Comparison of ENCODE assay signal across 16 cellular contexts in genomic region chr9:129455151-129455995, GRCh38.
A peak's percentile ranks its signal among the peaks of the same experiment; 100 is the strongest.
DNase-seq lines count a peak whose midpoint lies in the region; TF ChIP-seq lines count a peak whose summit lies in the region.
"Had no signal": no experiment of that assay in that cellular context is flagged by ENCODE, and none has a peak within 500 bp of the region (broad histone marks: within the 10 kb centered on the region; RNA-seq: fewer than 3 reads in every experiment).

No MANE protein-coding gene starts in this region.

- H3K79me1 ChIP-seq in neuronal stem cell (ENCODE audit: low read depth, low read length): no peaks in the 10 kb centered on the region

- H3K4me1 Mint-ChIP-seq in Caco-2 (ENCODE audit: low read depth, unreplicated experiment): peaks cover 6% of the 10 kb centered on the region

- TF ChIP-seq CTCF in thyroid gland (IDR thresholded peaks at IDR 0.05) (no peak), Caco-2 (IDR thresholded peaks at IDR 0.05; ENCODE audit: insufficient read depth in 1 of 2, low read depth in 1 of 2, low read length in 1 of 2, severe bottlenecking in 1 of 2, unreplicated experiment in 1 of 2) (no peak)

- POLR2A ChIA-PET in Caco-2 (lab: Charles Lee): no interaction called here

- H2BK15ac ChIP-seq in neuronal stem cell (ENCODE audit: low read length): peak overlapping the region; percentile 61

- H4K8ac ChIP-seq in neuronal stem cell (ENCODE audit: low read depth, low read length): no peak overlapping the region

- no peak overlapping the region for H2BK5ac ChIP-seq in neuronal stem cell (ENCODE audit: low read length)

- no peaks in the 10 kb centered on the region for H3K27me3 Mint-ChIP-seq in Caco-2 (ENCODE audit: insufficient read depth, unreplicated experiment)

- no peak overlapping the region for H3K4me3 Mint-ChIP-seq in Caco-2 (ENCODE audit: unreplicated experiment)
- H3K4me3 Mint-ChIP-seq: neural crest cell had no signal

- intact Hi-C loops in thyroid gland (cut with DNase I): no loop called here
- intact Hi-C loops in Caco-2 (cut with micrococcal nuclease; ENCODE audit: unreplicated experiment): no loop called here

- H3K4me3 ChIP-seq in GM23248: no peak overlapping the region
- no peak overlapping the region for H3K4me3 ChIP-seq in neuronal stem cell (ENCODE audit: low read length in 2 of 2)
- no peak overlapping the region for H3K4me3 ChIP-seq in thyroid gland (replicated peaks in 1 of 3)
- H3K4me3 ChIP-seq in Caco-2 (ENCODE audit: low read depth, low read length): no peak overlapping the region
- H3K4me3 ChIP-seq: left lung, skin epidermis had no signal

- no peak overlapping the region for H3K14ac ChIP-seq in neuronal stem cell (ENCODE audit: low read length)

- WGBS in GM23248 (ENCODE audit: low coverage in 1 of 2, low lambda C conversion rate in 2 of 2, missing lambda C conversion rate in 2 of 2), 2 experiments: 46 to 49% methylated on average over 18 to 20 of the region's 20 CpGs
- no CpG with 5 or more reads among the region's 20 CpGs for WGBS in neuronal stem cell (ENCODE audit: extremely low coverage in 2 of 2, insufficient read length in 2 of 2, insufficient replicate concordance in 1 of 2), 2 donors
- 68 to 74% methylated on average over 13 to 14 of the region's 20 CpGs for WGBS in thyroid gland, 2 donors

- no peak overlapping the region for H3K27ac Mint-ChIP-seq in Caco-2 (ENCODE audit: unreplicated experiment)

- no TSS peak for BruUV-seq in Caco-2 (replicated peaks; lab: Mats Ljungman, UMichigan)

- H3K27me3 ChIP-seq in GM23248 (replicated peaks; ENCODE audit: insufficient read depth) (no peaks in the 10 kb centered on the region), neuronal stem cell (ENCODE audit: control insufficient read depth in 3 of 3, insufficient read depth in 3 of 3, low read depth in 1 of 3, low read length in 3 of 3) (no peaks in the 10 kb centered on the region), thyroid gland (no peaks in the 10 kb centered on the region), Caco-2 (replicated peaks; ENCODE audit: control insufficient read depth, insufficient read depth, low read length) (no peaks in the 10 kb centered on the region)
- H3K27me3 ChIP-seq: left lung had no signal

- no peaks in the 10 kb centered on the region for H3K36me3 Mint-ChIP-seq in Caco-2 (ENCODE audit: insufficient read depth, unreplicated experiment)

- no peaks in the 10 kb centered on the region for H3F3A ChIP-seq in GM23248 (ENCODE audit: insufficient read depth)

- no peak overlapping the region for H2BK12ac ChIP-seq in neuronal stem cell (ENCODE audit: low read length)

- peak overlapping the region; percentile 18 for H3K23ac ChIP-seq in neuronal stem cell (ENCODE audit: low read depth, low read length, poor library complexity)

- peaks cover 23% of the 10 kb centered on the region for H3K4me1 ChIP-seq in GM23248 (ENCODE audit: insufficient read depth)
- H3K4me1 ChIP-seq in neuronal stem cell (ENCODE audit: control insufficient read depth in 2 of 2, insufficient read depth in 1 of 2, low read depth in 1 of 2, low read length in 2 of 2): peaks cover 28 to 42% of the 10 kb centered on the region in 2 donors
- peaks cover 25 to 38% of the 10 kb centered on the region in 2 donors for H3K4me1 ChIP-seq in thyroid gland
- H3K4me1 ChIP-seq in Caco-2: peaks cover 23% of the 10 kb centered on the region

- H3K9ac ChIP-seq in GM23248 (no peak overlapping the region), neuronal stem cell (ENCODE audit: low read depth, low read length, poor library complexity) (no peak overlapping the region)

- no peaks in the 10 kb centered on the region for H3K9me2 ChIP-seq in GM23248 (ENCODE audit: insufficient read depth)

- in situ Hi-C loops in GM23248 (cut with MboI): no loop called here

- no peak for TF ChIP-seq POLR2A in thyroid gland (IDR thresholded peaks at IDR 0.05)

- H2BK120ac ChIP-seq in neuronal stem cell (ENCODE audit: low read depth, low read length): peak overlapping the region; percentile 18

- H4K20me1 ChIP-seq in GM23248 (ENCODE audit: insufficient read depth): no peaks in the 10 kb centered on the region

- no peak overlapping the region for H3K27ac ChIP-seq in GM23248
- H3K27ac ChIP-seq in neuronal stem cell (replicated peaks; ENCODE audit: low read length): no peak overlapping the region
- no peak overlapping the region for H3K27ac ChIP-seq in thyroid gland
- H3K27ac ChIP-seq: 22Rv1, left lung, skin epidermis had no signal

- H2AK5ac ChIP-seq in neuronal stem cell (ENCODE audit: low read depth, low read length): peak overlapping the region; percentile 82

- no peaks in the 10 kb centered on the region for H3K36me3 ChIP-seq in GM23248 (ENCODE audit: low read depth)
- H3K36me3 ChIP-seq in neuronal stem cell (replicated peaks in 1 of 2; ENCODE audit: control insufficient read depth in 2 of 2, insufficient read depth in 2 of 2, low read length in 2 of 2): no peaks in the 10 kb centered on the region
- no peaks in the 10 kb centered on the region for H3K36me3 ChIP-seq in thyroid gland
- H3K36me3 ChIP-seq in Caco-2 (ENCODE audit: control insufficient read depth, insufficient read depth, low read length): no peaks in the 10 kb centered on the region
- H3K36me3 ChIP-seq: left lung had no signal

- DNase-seq in DMS79 treated with DMSO at 0.1 percent for 48 hours (lab: John Stamatoyannopoulos, UW) (peak; percentile 43), DMS79 (lab: John Stamatoyannopoulos, UW) (no peak), GM23248 (peak; percentile 45), astrocyte of the hippocampus (ENCODE audit: low read depth, low spot score) (peak; percentile 31), neuronal stem cell (ENCODE audit: low spot score) (no peak), activated gamma-delta T cell (lab: John Stamatoyannopoulos, UW) (no peak), thyroid gland (no peak), Caco-2 (no peak)
- DNase-seq: activated CD8-positive, alpha-beta memory T cell treated with anti-CD3 and anti-CD28 coated beads for 24 hours; activated naive CD4-positive, alpha-beta T cell treated with anti-CD3 and anti-CD28 coated beads, Interleukin-2, amount 50 U/mL, for 16 hours; cerebellar nuclear complex; NCI-H1105 treated with DMSO at 0.1 percent for 48 hours had no signal

- H2AFZ ChIP-seq in GM23248 (peak overlapping the region; percentile 58; the same call in 1 of the 2 replicates), neuronal stem cell (ENCODE audit: low read length) (peak overlapping the region; percentile 66)

- no peak overlapping the region for H4K91ac ChIP-seq in neuronal stem cell (ENCODE audit: low read depth, low read length, poor library complexity)

- H3K9me3 ChIP-seq in GM23248 (ENCODE audit: low read depth) (no peaks in the 10 kb centered on the region), neuronal stem cell (replicated peaks in 1 of 2; ENCODE audit: control insufficient read depth in 2 of 2, insufficient read depth in 1 of 2, low read depth in 1 of 2, low read length in 2 of 2) (peaks cover 0 to 2% of the 10 kb centered on the region in 2 donors), thyroid gland (no peaks in the 10 kb centered on the region), Caco-2 (no peaks in the 10 kb centered on the region)
- H3K9me3 ChIP-seq: left lung had no signal

- H3K4me2 ChIP-seq in GM23248 (ENCODE audit: unreplicated experiment): no peak overlapping the region
- H3K4me2 ChIP-seq in neuronal stem cell (ENCODE audit: insufficient read depth, low read length, poor library complexity, severe bottlenecking): no peak overlapping the region

- CTCF ChIA-PET in Caco-2 (lab: Charles Lee): no interaction called here

- no peaks in the 10 kb centered on the region for H3K9me3 Mint-ChIP-seq in Caco-2 (ENCODE audit: unreplicated experiment)

- H3K18ac ChIP-seq in neuronal stem cell (ENCODE audit: low read length): peak overlapping the region; percentile 77

- H3K4ac ChIP-seq in neuronal stem cell (ENCODE audit: low read length): no peak overlapping the region

- no peaks in the 10 kb centered on the region for H3K79me2 ChIP-seq in GM23248 (ENCODE audit: insufficient read depth)

Comparison
In these comparisons a context has a peak if more than half of its experiments do, and no peak if none do; other contexts are left out.
1. DNase-seq: peak in DMS79 treated with DMSO at 0.1 percent for 48 hours (single experiment), GM23248 (single experiment) and astrocyte of the hippocampus (single experiment); none in DMS79 (single experiment), neuronal stem cell (single experiment), activated gamma-delta T cell (single experiment), thyroid gland (0 of 2) and Caco-2 (0 of 2).